Comparison of ENCODE assay signal across 16 cellular contexts in the genomic region with DNA sequence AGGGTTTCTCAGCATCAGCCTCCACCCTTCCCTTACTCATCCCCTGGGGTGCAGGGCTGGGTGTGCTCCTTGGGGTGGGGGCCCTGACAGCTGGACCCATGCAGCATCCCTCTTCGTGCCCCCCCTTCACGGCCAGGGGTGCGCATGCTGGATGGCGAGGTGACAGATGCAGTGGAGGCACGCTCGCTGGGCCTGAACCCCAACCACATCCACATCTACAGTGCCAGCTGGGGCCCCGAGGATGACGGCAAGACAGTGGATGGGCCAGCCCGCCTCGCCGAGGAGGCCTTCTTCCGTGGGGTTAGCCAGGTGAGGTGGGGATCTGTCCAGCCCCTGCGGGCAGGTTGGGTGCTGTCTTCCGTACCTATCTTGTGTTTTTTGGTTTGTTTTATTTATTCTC.
"Had no signal": no experiment of that assay in that cellular context is flagged by ENCODE, and none has a peak within 500 bp of the region (broad histone marks: within the 10 kb centered on the region; RNA-seq: fewer than 3 reads in every experiment).

No MANE protein-coding gene starts in this region.

- H3K4me3 ChIP-seq: adrenal gland, lung, neural progenitor cell, pancreas, SJCRH30, tibial artery, uterus had no signal

- H3K9me3 ChIP-seq: adrenal gland, pancreas, SJCRH30, tibial artery, uterus had no signal

- DNase-seq: activated CD4-positive, CD25-positive, alpha-beta regulatory T cell treated with anti-CD3 and anti-CD28 coated beads, Interleukin-2, amount 50 U/mL, for 72 hours; activated T-cell treated with anti-CD3 and anti-CD28 coated beads, Interleukin-2, amount 50 U/mL, for 4 hours; adrenal gland; islet precursor cell; midbrain; SJCRH30; stimulated activated CD4-positive, alpha-beta T cell treated with anti-CD3 and anti-CD28 coated beads, Interleukin-2, amount 100 ng/mL, for 24 hours; stimulated activated naive B cell treated with anti-CD40 and anti-IgM and Interleukin-4, amounts not matched to agents 10 μg/mL and 1 μg/mL and 100 μg/mL, for 72 hours; T-helper 9 cell; tibial artery; uterus had no signal

- H3K27me3 Mint-ChIP-seq: stimulated activated naive B cell treated with anti-CD40 and anti-IgM and Interleukin-4, amounts not matched to agents 10 μg/mL and 1 μg/mL and 100 μg/mL, for 72 hours had no signal

- H3K27ac ChIP-seq: adrenal gland, neural progenitor cell, pancreas, SJCRH30, tibial artery, uterus had no signal

- H3K4me3 Mint-ChIP-seq: activated T-cell treated with anti-CD3 and anti-CD28 coated beads, Interleukin-2, amount 50 U/mL, for 4 hours; neural progenitor cell; stimulated activated naive B cell treated with anti-CD40 and anti-IgM and Interleukin-4, amounts not matched to agents 10 μg/mL and 1 μg/mL and 100 μg/mL, for 72 hours had no signal

- H3K36me3 ChIP-seq: neural progenitor cell, uterus had no signal

- H3K27ac Mint-ChIP-seq: neural progenitor cell had no signal

- ATAC-seq: activated T-cell treated with anti-CD3 and anti-CD28 coated beads, Interleukin-2, amount 50 U/mL, for 4 hours; esophagus mucosa; pancreas; sciatic nerve; stimulated activated naive B cell treated with anti-CD40 and anti-IgM and Interleukin-4, amounts not matched to agents 10 μg/mL and 1 μg/mL and 100 μg/mL, for 72 hours had no signal

- H3K9me3 Mint-ChIP-seq: activated T-cell treated with anti-CD3 and anti-CD28 coated beads, Interleukin-2, amount 50 U/mL, for 4 hours; neural progenitor cell; stimulated activated naive B cell treated with anti-CD40 and anti-IgM and Interleukin-4, amounts not matched to agents 10 μg/mL and 1 μg/mL and 100 μg/mL, for 72 hours had no signal

- H3K27me3 ChIP-seq: adrenal gland, neural progenitor cell, pancreas, SJCRH30, tibial artery, uterus had no signal
